19 cellular contexts compared by ENCODE assay signal in genomic region chr2:67295851-67296250, GRCh38.
A peak's percentile ranks its signal among the peaks of the same experiment; 100 is the strongest.
DNase-seq lines count a peak whose midpoint lies in the region; ATAC-seq and TF ChIP-seq lines count a peak whose summit lies in the region.
"Had no signal": no experiment of that assay in that cellular context is flagged by ENCODE, and none has a peak within 500 bp of the region (broad histone marks: within the 10 kb centered on the region; RNA-seq: fewer than 3 reads in every experiment).

No MANE protein-coding gene starts in this region.

- BruUV-seq in PC-9 (replicated peaks; lab: Mats Ljungman, UMichigan), result no TSS peak

- POLR2A ChIA-PET in SK-N-SH (lab: Yijun Ruan, JAX) (no interaction called here), PC-9 (lab: Charles Lee; ENCODE audit: unreplicated experiment) (no interaction called here)

- no peak for TF ChIP-seq EP300 in SK-N-SH (IDR thresholded peaks at IDR 0.05; ENCODE audit: borderline replicate concordance in 1 of 2, low read depth in 1 of 2, low read length in 1 of 2)

- H4K20me1 ChIP-seq in SK-N-SH (ENCODE audit: insufficient read depth) (no peaks in the 10 kb centered on the region), PC-9 (ENCODE audit: insufficient read depth) (no peaks in the 10 kb centered on the region)

- no peak for TF ChIP-seq CTCF in SK-N-SH (IDR thresholded peaks at IDR 0.05)
- TF ChIP-seq CTCF in PC-9 (conservative IDR thresholded peaks at IDR 0.05), result no peak

- H3K27ac ChIP-seq in SK-N-SH (ENCODE audit: low read depth in 2 of 2, low read length in 1 of 2) (peak overlapping the region in 1 of 2 experiments; percentile 45; a peak in 2 of 4 replicates), PC-9 (no peak overlapping the region)
- H3K27ac ChIP-seq: coronary artery, SK-N-MC, vagina, WERI-Rb-1 had no signal

- 0 out of 2 replicates have a peak overlapping the region, but pooled peaks have one; percentile 1 for H3K4me2 ChIP-seq in SK-N-SH
- H3K4me2 ChIP-seq in PC-9, result no peak overlapping the region
- H3K4me2 ChIP-seq: GM23338 had no signal

- H3K9me3 ChIP-seq in SK-N-SH (no peaks in the 10 kb centered on the region), PC-9 (ENCODE audit: insufficient read depth, low read depth) (no peaks in the 10 kb centered on the region)
- H3K9me3 ChIP-seq: vagina had no signal

- TF ChIP-seq RAD21 in SK-N-SH (IDR thresholded peaks at IDR 0.05; ENCODE audit: low read length), result no peak

- H2AFZ ChIP-seq in SK-N-SH (ENCODE audit: low read depth) (no peak overlapping the region), PC-9 (no peak overlapping the region)
- H2AFZ ChIP-seq: GM23338 had no signal

- WGBS in SK-N-SH (ENCODE audit: low lambda C conversion rate), result 37% methylated on average over 4 of the region's 4 CpGs

- H3K4me1 ChIP-seq in SK-N-SH (ENCODE audit: control insufficient read depth in 1 of 2, insufficient read depth in 2 of 2, low read depth in 1 of 2, low read length in 1 of 2), result no peaks in the 10 kb centered on the region
- peaks cover 10% of the 10 kb centered on the region for H3K4me1 ChIP-seq in PC-9 (replicated peaks; ENCODE audit: insufficient read depth)
- H3K4me1 ChIP-seq: vagina had no signal

- H3K36me3 ChIP-seq in SK-N-SH (replicated peaks in 1 of 2; ENCODE audit: control insufficient read depth in 1 of 2, insufficient read depth in 2 of 2, low read length in 1 of 2) (no peaks in the 10 kb centered on the region), PC-9 (ENCODE audit: low read depth) (no peaks in the 10 kb centered on the region)
- H3K36me3 ChIP-seq: vagina, WERI-Rb-1 had no signal

- no peak overlapping the region for H3K9ac ChIP-seq in SK-N-SH

- ATAC-seq in GM21723 (IDR thresholded peaks at IDR 0.05; ENCODE audit: unreplicated experiment), result no peak
- ATAC-seq: GM23338; left lobe of liver; natural killer cell treated with Interleukin-12 subunit alpha and Interleukin-12 subunit beta and Interleukin-15 and Interleukin-18, amount 100 ng/mL, for 72 hours had no signal

- H3F3A ChIP-seq in SK-N-SH (replicated peaks; ENCODE audit: insufficient read depth) (peaks cover 18% of the 10 kb centered on the region), PC-9 (ENCODE audit: insufficient read depth, low read depth) (peaks cover 8% of the 10 kb centered on the region)

- peak; percentile 33 for DNase-seq in EH (ENCODE audit: low read depth)
- DNase-seq in SK-N-SH, result no peak
- peak; percentile 21 for DNase-seq in inferior parietal cortex (ENCODE audit: extremely low spot score)
- DNase-seq in superior temporal gyrus (ENCODE audit: extremely low spot score), result peak; percentile 49
- no peak for DNase-seq in SIG-M5 treated with dmso at 0.1 percent for 504 hours (lab: John Stamatoyannopoulos, UW; ENCODE audit: unreplicated experiment)
- no peak for DNase-seq in PC-9
- DNase-seq: activated CD8-positive, alpha-beta memory T cell treated with anti-CD3 and anti-CD28 coated beads, Interleukin-2, amount 50 U/mL, for 4 hours; NCI-H1417; NCI-H2081 treated with DMSO at 0.1 percent for 48 hours; NCI-H510A treated with DMSO at 0.1 percent for 48 hours; posterior cingulate gyrus; WERI-Rb-1 had no signal

- intact Hi-C loops in PC-9 (cut with micrococcal nuclease; ENCODE audit: unreplicated experiment), result no loop called here

- H3K4me3 ChIP-seq in SK-N-SH (ENCODE audit: low read depth in 2 of 2, low read length in 1 of 2) (no peak overlapping the region), PC-9 (no peak overlapping the region)
- H3K4me3 ChIP-seq: coronary artery, GM23338, SK-N-MC, vagina had no signal

- CTCF ChIA-PET in SK-N-SH (lab: Yijun Ruan, JAX), result interaction anchor here (0.6 kb wide), 1 partner anchor 9 kb away, joined by 3 read pairs; no protein-coding TSS in a partner anchor
- CTCF ChIA-PET in PC-9 (lab: Charles Lee), result no interaction called here

- H3K27me3 ChIP-seq in SK-N-SH (ENCODE audit: insufficient read depth), result no peaks in the 10 kb centered on the region
- no peaks in the 10 kb centered on the region for H3K27me3 ChIP-seq in PC-9 (ENCODE audit: insufficient read depth, low read depth)
- H3K27me3 ChIP-seq: vagina had no signal

- H3K9me2 ChIP-seq in SK-N-SH (no peaks in the 10 kb centered on the region), PC-9 (ENCODE audit: insufficient read depth) (no peaks in the 10 kb centered on the region)

- no peaks in the 10 kb centered on the region for H3K79me2 ChIP-seq in SK-N-SH (ENCODE audit: insufficient read depth)
- H3K79me2 ChIP-seq in PC-9 (ENCODE audit: low read depth), result no peaks in the 10 kb centered on the region

TF ChIP-seq in SK-N-SH, 30 proteins besides CTCF, POLR2A, EP300 and RAD21:
- TF ChIP-seq SMC3 (IDR thresholded peaks at IDR 0.05; ENCODE audit: low read depth, low read length), result no peak
- no peak for TF ChIP-seq ELF1 (IDR thresholded peaks at IDR 0.05)
- TF ChIP-seq RCOR1 (IDR thresholded peaks at IDR 0.05; ENCODE audit: low read length), result no peak

Comparison
In these comparisons a context has a peak if more than half of its experiments do, and no peak if none do; other contexts are left out.
1. DNase-seq: peak in EH (single experiment), inferior parietal cortex (single experiment) and superior temporal gyrus (single experiment); none in SK-N-SH (single experiment), SIG-M5 treated with dmso at 0.1 percent for 504 hours (single experiment) and PC-9 (0 of 2).